8 cellular contexts compared by ENCODE assay signal in the genomic region with DNA sequence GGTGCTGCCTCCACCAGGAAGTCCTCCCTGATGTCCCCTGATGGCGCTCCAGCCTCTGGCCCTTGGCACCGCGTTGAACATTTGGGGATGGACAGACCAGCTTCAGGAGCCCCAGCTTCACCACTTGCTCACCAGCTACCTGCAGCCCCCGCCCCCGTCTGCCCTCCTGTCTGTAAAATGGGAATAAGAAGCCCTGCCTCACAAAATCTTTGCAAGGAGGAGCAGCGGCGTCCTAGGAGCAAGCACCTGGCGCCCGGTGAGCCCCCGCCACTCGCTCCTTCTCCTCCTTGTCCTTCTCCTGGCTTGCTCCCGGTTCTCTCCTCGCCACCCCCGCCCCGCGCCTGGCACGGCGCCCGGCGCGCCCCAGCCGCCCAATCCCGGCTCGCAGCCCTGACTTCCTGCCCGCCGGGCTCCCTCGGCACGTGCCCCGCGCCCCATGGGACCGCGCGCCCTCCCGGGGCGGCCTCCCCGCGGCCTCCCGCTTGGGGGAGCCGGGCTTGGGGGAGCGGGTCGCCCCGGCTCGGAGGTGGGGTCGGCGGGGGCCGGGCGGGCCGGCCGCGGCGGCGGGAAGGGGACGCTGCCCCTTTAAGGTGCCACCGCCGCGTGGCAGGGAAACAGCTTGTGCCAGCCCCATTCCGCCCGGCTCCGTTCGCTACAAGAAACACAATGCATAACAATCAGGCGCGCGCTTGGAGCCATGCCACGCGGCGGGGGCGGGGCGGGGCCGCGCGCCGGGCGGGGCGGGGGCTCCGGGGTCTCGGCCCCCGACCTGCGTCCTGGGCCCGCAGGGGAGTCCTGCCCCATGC. TPM values are rescaled to one million over a fixed set of nuclear protein-coding genes. Genes with fewer than 3 reads are reported as not detected.
DNase-seq lines count a peak whose midpoint lies in the region; ATAC-seq, FAIRE-seq and TF ChIP-seq lines count a peak whose summit lies in the region.

No MANE protein-coding gene starts in this region.

- intact Hi-C loops in CD4-positive, alpha-beta T cell (cut with DNase I, micrococcal nuclease) = no loop called here
- intact Hi-C loops in ovary (cut with DNase I) = no loop called here

- H3K9me3 ChIP-seq in CD4-positive, alpha-beta T cell (ENCODE audit: control insufficient read depth, low read length) = no peaks in the 10 kb centered on the region
- no peaks in the 10 kb centered on the region for H3K9me3 ChIP-seq in HUES64 (ENCODE audit: insufficient read depth, low read depth, low read length)
- H3K9me3 ChIP-seq in ovary = no peaks in the 10 kb centered on the region

- H3K9ac ChIP-seq in HUES64 (ENCODE audit: low read depth, low read length) = no peak overlapping the region

- H3K27me3 Mint-ChIP-seq in CD4-positive, alpha-beta T cell = peaks cover 23% of the 10 kb centered on the region

- TF ChIP-seq CTCF in CD4-positive, alpha-beta T cell (IDR thresholded peaks at IDR 0.05) = no peak
- TF ChIP-seq CTCF in ovary (IDR thresholded peaks at IDR 0.05) = no peak

- FAIRE-seq in RCC 7860 (lab: Jason Lieb, UNC) = no peak

- POLR2A ChIA-PET in CD4-positive, alpha-beta T cell (lab: Charles Lee) = interaction anchor here (1.3 to 2.0 kb wide), 2 partner anchors 36 to 363 kb away, joined by 4 to 6 read pairs; a partner anchor contains a TSS

- TF ChIP-seq EP300 in ovary (IDR thresholded peaks at IDR 0.05) = no peak

- H3K27ac Mint-ChIP-seq in CD4-positive, alpha-beta T cell = peak overlapping the region; percentile 49

- under 1% methylated on average over 79 of the region's 79 CpGs for WGBS in HUES64
- 1 to 3% (median 2%) methylated on average over 18 to 79 of the region's 79 CpGs for WGBS in ovary, 3 donors

- H3K9me3 Mint-ChIP-seq in CD4-positive, alpha-beta T cell = no peaks in the 10 kb centered on the region

- no peak for TF ChIP-seq POLR2A in ovary (IDR thresholded peaks at IDR 0.05)

- no peaks in the 10 kb centered on the region for H3K4me1 ChIP-seq in HUES64 (ENCODE audit: insufficient read depth, low read length)
- peaks cover 2% of the 10 kb centered on the region for H3K4me1 ChIP-seq in ovary (ENCODE audit: insufficient read depth)

- H3K36me3 Mint-ChIP-seq in CD4-positive, alpha-beta T cell (ENCODE audit: low read depth) = no peaks in the 10 kb centered on the region

- peaks cover 10% of the 10 kb centered on the region for H3K4me1 Mint-ChIP-seq in CD4-positive, alpha-beta T cell (ENCODE audit: low read depth)

- H3K4me3 ChIP-seq in HUES64 (ENCODE audit: low read length) (peak overlapping the region; percentile 66), ovary (peak overlapping the region; percentile 34)

- CTCF ChIA-PET in CD4-positive, alpha-beta T cell (lab: Charles Lee) = interaction anchor here (1.3 kb wide), 1 partner anchor 136 kb away, joined by 4 read pairs; no protein-coding TSS in a partner anchor

- H3K27ac ChIP-seq in CD4-positive, alpha-beta T cell (ENCODE audit: low read depth, low read length) = no peak overlapping the region
- H3K27ac ChIP-seq in HUES64 (ENCODE audit: low read depth, low read length) = no peak overlapping the region
- no peak overlapping the region for H3K27ac ChIP-seq in ovary

- peak; percentile 28 to 65 (median 44) for DNase-seq in CD4-positive, alpha-beta T cell
- DNase-seq in RCC 7860 (ENCODE audit: low spot score) (peak; percentile 51), foreskin melanocyte (peak; percentile 44), ovary (peak in 4 of 5 donors; percentile 43 to 73 (median 60)), amniotic stem cell (lab: John Stamatoyannopoulos, UW) (no peak)
- peak; percentile 46 for DNase-seq in activated effector memory CD4-positive, alpha-beta T cell treated with Interleukin-2 at 50 U/mL for 16 hours

- peak; percentile 56 for ATAC-seq in CD4-positive, alpha-beta T cell (ENCODE audit: poor library complexity)
- no peak for ATAC-seq in HG03175 (IDR thresholded peaks at IDR 0.05; ENCODE audit: unreplicated experiment)

- H3K4me3 Mint-ChIP-seq in CD4-positive, alpha-beta T cell = peak overlapping the region; percentile 90

- H3K36me3 ChIP-seq in HUES64 (ENCODE audit: insufficient read depth, low read length) (no peaks in the 10 kb centered on the region), ovary (no peaks in the 10 kb centered on the region)

- no peaks in the 10 kb centered on the region for H3K27me3 ChIP-seq in CD4-positive, alpha-beta T cell (ENCODE audit: control insufficient read depth, insufficient read depth, low read length)
- H3K27me3 ChIP-seq in HUES64 (ENCODE audit: insufficient read depth, low read length) (peaks cover 86% of the 10 kb centered on the region), ovary (no peaks in the 10 kb centered on the region)

RNA-seq across cellular contexts. Expression of a gene that starts 9.1 kb away (rescaled TPM):
- under 1 TPM in 1 of 2 experiments, not detected in 1; 0.25 TPM for total RNA-seq in CD4-positive, alpha-beta T cell
- polyA plus RNA-seq in HUES64 (2013, experiment 1 of 2) = 4.8 TPM
- polyA plus RNA-seq in HUES64 (2013, experiment 2 of 2) = 3.7 TPM
- 10 to 100 TPM in 4 of 7 donors, 1 to 10 TPM in 2, under 1 TPM in 1; 0.43 to 23.0 (median 10.1) TPM for total RNA-seq in ovary
- polyA plus RNA-seq in ovary = 10 to 100 TPM in 1 of 2 donors, 1 to 10 TPM in 1; 5.1 to 12.9 TPM

RNA-seq across cellular contexts. Expression of a gene that starts 9.9 kb away (rescaled TPM):
- not detected for total RNA-seq in CD4-positive, alpha-beta T cell
- polyA plus RNA-seq in HUES64 (2013, experiment 1 of 2) = not detected
- polyA plus RNA-seq in HUES64 (2013, experiment 2 of 2) = not detected
- total RNA-seq in ovary = not detected
- not detected for polyA plus RNA-seq in ovary

RNA-seq across cellular contexts. Expression of a gene that starts 19.3 kb away (rescaled TPM):
- total RNA-seq in CD4-positive, alpha-beta T cell = 10 to 100 TPM; 96.5 to 99.9 TPM
- 31.9 TPM for polyA plus RNA-seq in HUES64 (2013, experiment 1 of 2)
- polyA plus RNA-seq in HUES64 (2013, experiment 2 of 2) = 33.5 TPM
- 10 to 100 TPM; 34.5 to 49.4 (median 44.3) TPM for total RNA-seq in ovary
- 10 to 100 TPM; 42.1 to 55.9 TPM for polyA plus RNA-seq in ovary

RNA-seq across cellular contexts. Expression of a gene that starts 47.5 kb away (rescaled TPM):
- 1 to 10 TPM; 6.4 TPM for total RNA-seq in CD4-positive, alpha-beta T cell
- polyA plus RNA-seq in HUES64 (2013, experiment 1 of 2) = 0.40 TPM
- 0.32 TPM for polyA plus RNA-seq in HUES64 (2013, experiment 2 of 2)
- total RNA-seq in ovary = 1 to 10 TPM in 6 of 7 donors, under 1 TPM in 1; 0.24 to 1.9 (median 1.3) TPM
- 1 to 10 TPM in 1 of 2 donors, under 1 TPM in 1; 0.47 to 1.6 TPM for polyA plus RNA-seq in ovary

RNA-seq across cellular contexts. Expression of a gene that starts 50.6 kb away (rescaled TPM):
- total RNA-seq in CD4-positive, alpha-beta T cell = under 1 TPM in 1 of 2 experiments, not detected in 1; 0.47 TPM
- 2.9 TPM for polyA plus RNA-seq in HUES64 (2013, experiment 1 of 2)
- 1.9 TPM for polyA plus RNA-seq in HUES64 (2013, experiment 2 of 2)
- 1 to 10 TPM in 5 of 7 donors, under 1 TPM in 1, not detected in 1; 0.60 to 5.1 (median 1.4) TPM for total RNA-seq in ovary
- 1 to 10 TPM in 1 of 2 donors, not detected in 1; 1.1 TPM for polyA plus RNA-seq in ovary
